In genomic region chr22:22598144-22598543, GRCh38 we compare ENCODE assay signal across 29 cellular contexts. TPM values are rescaled to one million over a fixed set of nuclear protein-coding genes. Genes with fewer than 3 reads are reported as not detected.
"Had no signal": no experiment of that assay in that cellular context is flagged by ENCODE, and none has a peak within 500 bp of the region (broad histone marks: within the 10 kb centered on the region; RNA-seq: fewer than 3 reads in every experiment).

No MANE protein-coding gene starts in this region.

- FAIRE-seq: colon, endometrium, keratinocyte, TTC549 had no signal

- H3K36me3 ChIP-seq: adrenal gland, gastrocnemius medialis, neutrophil, right lobe of liver, stomach, thyroid gland, upper lobe of left lung, vagina had no signal

- H3K4me3 ChIP-seq: adrenal gland, body of pancreas, gastrocnemius medialis, mucosa of descending colon, right lobe of liver, stomach, thyroid gland, upper lobe of left lung, vagina had no signal

- H3K27ac ChIP-seq: adrenal gland, body of pancreas, epithelial cell of prostate, gastrocnemius medialis, neutrophil, right lobe of liver, stomach, thyroid gland, upper lobe of left lung, vagina, VCaP had no signal

- DNase-seq: activated CD4-positive, alpha-beta memory T cell treated with anti-CD3 and anti-CD28 coated beads, Interleukin-2, amount 10 ng/mL, durations not matched to agents 7 days and 5 days; activated CD4-positive, alpha-beta T cell treated with anti-CD3 and anti-CD28 coated beads, Interleukin-2, amount 10 ng/mL, durations not matched to agents 7 days and 5 days; activated effector memory CD4-positive, alpha-beta T cell treated with Interleukin-2 at 50 U/mL for 16 hours; activated naive CD4-positive, alpha-beta T cell treated with anti-CD3 and anti-CD28 coated beads for 36 hours; activated naive CD8-positive, alpha-beta T cell treated with anti-CD3 and anti-CD28 coated beads for 36 hours; activated T-cell treated with anti-CD3 and anti-CD28 coated beads, Interleukin-2, amount 50 U/mL, for 48 hours; adrenal gland; aorta; body of pancreas; dermis blood vessel endothelial cell; effector CD8-positive, alpha-beta T cell; gastrocnemius medialis; glutamatergic neuron; left cardiac atrium; left ventricle myocardium superior; mucosa of descending colon; right lobe of liver; stimulated activated CD4-positive, alpha-beta T cell treated with anti-CD3 and anti-CD28 coated beads, Interleukin-4, amount 100 ng/mL, for 1 hour; stomach; thyroid gland; upper lobe of left lung had no signal

- H3K27me3 ChIP-seq: adrenal gland, body of pancreas, neutrophil, right lobe of liver, thyroid gland, upper lobe of left lung, vagina had no signal

- H3K9me3 ChIP-seq: adrenal gland, body of pancreas, gastrocnemius medialis, mucosa of descending colon, neutrophil, right lobe of liver, stomach, thyroid gland, upper lobe of left lung, vagina had no signal

- H3K4me1 ChIP-seq: adrenal gland, body of pancreas, gastrocnemius medialis, right lobe of liver, stomach, thyroid gland, upper lobe of left lung, vagina had no signal

RNA-seq across cellular contexts. Expression of gene PRAME, which starts 39.1 kb away (rescaled TPM):
- polyA plus RNA-seq: aorta, stomach had no signal

RNA-seq across cellular contexts. Expression of gene GGTLC2, which starts 46.3 kb away (rescaled TPM):
- polyA plus RNA-seq: adrenal gland, aorta, keratinocyte, stomach had no signal
